In the genomic region with DNA sequence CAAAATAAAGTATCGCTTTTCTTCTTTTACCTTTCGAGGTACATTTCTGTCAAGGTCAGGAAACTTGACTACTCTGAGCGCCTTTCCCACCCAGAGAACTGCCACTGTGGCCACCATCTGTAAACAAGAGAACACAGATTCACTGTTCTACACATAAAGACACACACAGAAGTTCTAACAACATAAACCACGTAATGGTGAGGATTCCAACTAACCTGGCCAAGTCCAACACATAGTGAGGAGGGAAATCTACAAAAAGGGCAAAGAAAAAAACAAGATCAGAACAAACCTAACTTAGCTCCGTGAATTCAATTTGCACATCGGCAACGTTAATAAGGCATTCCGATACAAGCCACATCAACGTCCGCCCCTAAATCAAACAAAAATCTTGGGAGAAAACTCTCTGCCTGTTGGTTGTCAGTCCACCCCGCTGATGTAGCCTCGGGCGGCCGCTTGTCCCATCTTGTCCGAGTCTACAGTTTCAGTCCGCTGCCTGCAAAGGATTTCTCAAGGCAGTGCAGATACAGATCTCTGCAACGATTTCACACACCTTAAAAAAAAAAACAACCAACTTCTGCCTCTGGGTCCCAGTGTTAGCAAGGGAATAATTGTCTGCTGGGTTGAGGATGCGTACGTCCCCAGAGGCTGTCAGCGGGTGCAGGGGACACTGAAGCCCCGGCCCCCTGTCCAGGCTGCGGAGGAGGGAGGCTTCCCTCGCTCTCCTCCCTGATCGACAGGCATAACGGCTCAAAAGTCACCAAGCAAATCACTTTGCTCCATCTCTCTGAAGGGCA, we compare ENCODE assay signal across 8 cellular contexts. TPM values are rescaled to one million over a fixed set of nuclear protein-coding genes. Genes with fewer than 3 reads are reported as not detected.
DNase-seq lines count a peak whose midpoint lies in the region; ATAC-seq and TF ChIP-seq lines count a peak whose summit lies in the region.

No MANE protein-coding gene starts in this region.

- H3K4me3 ChIP-seq in epithelial cell of proximal tubule (ENCODE audit: low read depth, low read length) (peak overlapping the region; percentile 68), mucosa of descending colon (peak overlapping the region; percentile 60), thoracic aorta (peak overlapping the region; percentile 86)

- peak; percentile 12 for ATAC-seq in GM21825 (IDR thresholded peaks at IDR 0.05; ENCODE audit: unreplicated experiment)
- ATAC-seq in mucosa of descending colon, result peak; percentile 31
- peak; percentile 23 for ATAC-seq in thoracic aorta (ENCODE audit: insufficient number of reproducible peaks, low FRiP score, low read depth)

- H3K9me3 ChIP-seq in mucosa of descending colon, result no peaks in the 10 kb centered on the region
- H3K9me3 ChIP-seq in thoracic aorta, result no peaks in the 10 kb centered on the region

- DNase-seq in NCI-H1092 treated with DMSO at 0.1 percent for 48 hours (lab: John Stamatoyannopoulos, UW), result peak; percentile 5
- DNase-seq in NCI-H1092 (lab: John Stamatoyannopoulos, UW), result no peak
- peak; percentile 26 for DNase-seq in KG1 (lab: John Stamatoyannopoulos, UW)
- DNase-seq in activated CD4-positive, alpha-beta T cell treated with anti-CD3 and anti-CD28 coated beads for 4 hours, result peak; percentile 17 to 28
- DNase-seq in epithelial cell of proximal tubule (ENCODE audit: low read depth), result no peak
- DNase-seq in mucosa of descending colon, result peak; percentile 46 to 50 (median 50)
- peak; percentile 2 for DNase-seq in thoracic aorta (ENCODE audit: low spot score)

- no peak for TF ChIP-seq CTCF in epithelial cell of proximal tubule (conservative IDR thresholded peaks at IDR 0.05; ENCODE audit: low read depth, low read length)
- TF ChIP-seq CTCF in mucosa of descending colon (IDR thresholded peaks at IDR 0.05), result no peak
- TF ChIP-seq CTCF in thoracic aorta (IDR thresholded peaks at IDR 0.05), result no peak

- intact Hi-C loops in mucosa of descending colon (cut with DNase I, micrococcal nuclease), result loop anchor here in 1 of 2 donors (5.0 kb wide), 1 partner anchor 89 kb away; no protein-coding TSS in a partner anchor

- H3K36me3 ChIP-seq in mucosa of descending colon (ENCODE audit: low read depth) (no peaks in the 10 kb centered on the region), thoracic aorta (peaks cover 13% of the 10 kb centered on the region)

- peak overlapping the region; percentile 92 to 96 for H3K27ac ChIP-seq in thoracic aorta

- H3K4me1 ChIP-seq in mucosa of descending colon (ENCODE audit: low read depth) (peaks cover 15% of the 10 kb centered on the region), thoracic aorta (ENCODE audit: control insufficient read depth in 1 of 2, low read depth in 2 of 2) (peaks cover 22 to 47% of the 10 kb centered on the region in 2 donors)

- H3K27me3 ChIP-seq in thoracic aorta (replicated peaks; ENCODE audit: insufficient read depth), result no peaks in the 10 kb centered on the region

RNA-seq across cellular contexts. Expression of a gene that starts 1.0 kb away (rescaled TPM):
- total RNA-seq in epithelial cell of proximal tubule (3.6 and 5.4 TPM in 2 replicates), mucosa of descending colon (10 to 100 TPM; 38.0 to 84.1 (median 67.9) TPM), thoracic aorta (10 to 100 TPM; 14.8 to 22.0 TPM)

Comparison
In these comparisons a context has a peak if more than half of its experiments do, and no peak if none do; other contexts are left out.
1. DNase-seq: peak in NCI-H1092 treated with DMSO at 0.1 percent for 48 hours (single experiment), KG1 (single experiment), activated CD4-positive, alpha-beta T cell treated with anti-CD3 and anti-CD28 coated beads for 4 hours (2 of 2), mucosa of descending colon (3 of 3) and thoracic aorta (single experiment); none in NCI-H1092 (single experiment) and epithelial cell of proximal tubule (single experiment).
2. Peak in every context shown above with its lines, with median percentiles within 50 percentile points of each other: ATAC-seq and H3K4me3 ChIP-seq.